8 cellular contexts compared by ENCODE assay signal in genomic region chr19:10353793-10354391, GRCh38. TPM values are rescaled to one million over a fixed set of nuclear protein-coding genes. Genes with fewer than 3 reads are reported as not detected.
DNase-seq lines count a peak whose midpoint lies in the region; ATAC-seq and TF ChIP-seq lines count a peak whose summit lies in the region.

No MANE protein-coding gene starts in this region.

- POLR2A ChIA-PET in Panc1 (lab: Charles Lee): no interaction called here

- H3K27ac Mint-ChIP-seq in natural killer cell: no peak overlapping the region

- H3K27me3 ChIP-seq in Panc1 (ENCODE audit: control insufficient read depth, insufficient read depth, low read length): no peaks in the 10 kb centered on the region

- H3K4me3 Mint-ChIP-seq in natural killer cell: no peak overlapping the region

- DNase-seq in COLO668 (lab: John Stamatoyannopoulos, UW; ENCODE audit: unreplicated experiment): peak; percentile 35
- DNase-seq in Panc1 (ENCODE audit: low read depth, low spot score): no peak
- DNase-seq in natural killer cell: no peak
- DNase-seq in NOMO-1 (lab: John Stamatoyannopoulos, UW; ENCODE audit: unreplicated experiment in 2 of 2): no peak
- no peak for DNase-seq in amniotic stem cell (lab: John Stamatoyannopoulos, UW)
- no peak for DNase-seq in HPDE6-E6E7 (ENCODE audit: extremely low spot score)
- no peak for DNase-seq in NOMO-1 treated with DMSO at 0.1 percent for 48 hours (lab: John Stamatoyannopoulos, UW; ENCODE audit: unreplicated experiment)

- in situ Hi-C loops in Panc1 (cut with HindIII; ENCODE audit: low pct_unique_long_range_greater_than_20kb, low sequenced_read_pairs): no loop called here

- intact Hi-C loops in Panc1 (cut with micrococcal nuclease; ENCODE audit: unreplicated experiment) (no loop called here), natural killer cell (cut with micrococcal nuclease) (no loop called here)

- no peaks in the 10 kb centered on the region for H3K9me3 Mint-ChIP-seq in natural killer cell

- CTCF ChIA-PET in Panc1 (lab: Charles Lee): interaction anchor here (0.7 kb wide), 1 partner anchor 36 kb away, joined by 3 read pairs; no protein-coding TSS in a partner anchor

- no peaks in the 10 kb centered on the region for H3K27me3 Mint-ChIP-seq in natural killer cell (ENCODE audit: low read depth in 2 of 2)

- H3K36me3 Mint-ChIP-seq in natural killer cell: no peaks in the 10 kb centered on the region

- no peaks in the 10 kb centered on the region for H3K4me1 Mint-ChIP-seq in natural killer cell

- H3K27ac ChIP-seq in Panc1 (ENCODE audit: low read length) (no peak overlapping the region), cingulate gyrus (ENCODE audit: low read depth, low read length) (peak overlapping the region; percentile 8)

- no peaks in the 10 kb centered on the region for H3K36me3 ChIP-seq in Panc1 (ENCODE audit: control insufficient read depth, insufficient read depth, low read length)

- no peak overlapping the region for H3K4me3 ChIP-seq in Panc1 (ENCODE audit: low read depth in 2 of 2, low read length in 2 of 2)

- TF ChIP-seq CTCF in Panc1 (IDR thresholded peaks at IDR 0.05): no peak
- TF ChIP-seq CTCF in natural killer cell (IDR thresholded peaks at IDR 0.05): no peak

- H3K9me3 ChIP-seq in Panc1 (ENCODE audit: control insufficient read depth, insufficient read depth, low read depth, low read length): no peaks in the 10 kb centered on the region

- peak; percentile 70 for ATAC-seq in Panc1
- ATAC-seq in natural killer cell: peak in 2 of 3 donors; percentile 24 to 65

- no peaks in the 10 kb centered on the region for H3K4me1 ChIP-seq in Panc1 (ENCODE audit: control insufficient read depth, insufficient read depth, low read length)

- no TSS peak for BruUV-seq in Panc1 (replicated peaks; lab: Mats Ljungman, UMichigan)

RNA-seq across cellular contexts. Expression of gene ICAM3, which starts 14.5 kb away (rescaled TPM):
- 10.5 TPM for total RNA-seq in Panc1 (2021; ENCODE audit: unreplicated experiment)
- 17.8 TPM for polyA plus RNA-seq in Panc1 (2012; ENCODE audit: insufficient read length)
- total RNA-seq in natural killer cell: 100 to 1,000 TPM; 189 to 224 (median 199) TPM

RNA-seq across cellular contexts. Expression of gene RAVER1, which starts 20.6 kb away (rescaled TPM):
- total RNA-seq in Panc1 (2021; ENCODE audit: unreplicated experiment): 55.6 TPM
- 65.2 TPM for polyA plus RNA-seq in Panc1 (2012; ENCODE audit: insufficient read length)
- 10 to 100 TPM; 42.5 to 64.3 (median 55.9) TPM for total RNA-seq in natural killer cell

RNA-seq across cellular contexts. Expression of gene TYK2, which starts 26.5 kb away (rescaled TPM):
- total RNA-seq in Panc1 (2021; ENCODE audit: unreplicated experiment) (104 TPM), natural killer cell (100 to 1,000 TPM; 401 to 469 (median 454) TPM)
- polyA plus RNA-seq in Panc1 (2012; ENCODE audit: insufficient read length): 78.8 TPM

RNA-seq across cellular contexts. Expression of gene FDX2, which starts 38.1 kb away (rescaled TPM):
- total RNA-seq in Panc1 (2021; ENCODE audit: unreplicated experiment) (25.5 TPM), natural killer cell (1 to 10 TPM; 1.7 to 4.1 (median 4.0) TPM)
- polyA plus RNA-seq in Panc1 (2012; ENCODE audit: insufficient read length): 33.6 TPM

RNA-seq across cellular contexts. Expression of gene ZGLP1, which starts 44.3 kb away (rescaled TPM):
- total RNA-seq in Panc1 (2021; ENCODE audit: unreplicated experiment) (1.3 TPM), natural killer cell (1 to 10 TPM; 1.4 to 2.2 (median 1.9) TPM)
- polyA plus RNA-seq in Panc1 (2012; ENCODE audit: insufficient read length): 1.3 TPM

Comparison
In these comparisons a context has a peak if more than half of its experiments do, and no peak if none do; other contexts are left out.
1. RNA of gene ICAM3, which starts 14.5 kb away (total RNA-seq): 189 to 224 TPM in natural killer cell; 10.5 TPM in Panc1 (single experiment); every median in the first group is over 10 times any median in the second.